In genomic region chr7:54956865-54957264, GRCh38 we compare ENCODE assay signal across 1 cellular context.
TF ChIP-seq lines count a peak whose summit lies in the region.

No MANE protein-coding gene starts in this region.

TF ChIP-seq in GM12878, 131 proteins besides CTCF, POLR2A, EP300 and RAD21:
- TF ChIP-seq FOXK2 (IDR thresholded peaks at IDR 0.05) (no peak), BCL3 (IDR thresholded peaks at IDR 0.05; ENCODE audit: borderline replicate concordance, insufficient read depth, low read depth, low read length, poor library complexity, severe bottlenecking) (peak; percentile 52)
